In genomic region chr3:47283193-47283537, GRCh38 we compare ENCODE assay signal across 8 cellular contexts. TPM values are rescaled to one million over a fixed set of nuclear protein-coding genes. Genes with fewer than 3 reads are reported as not detected.
DNase-seq lines count a peak whose midpoint lies in the region; ATAC-seq, FAIRE-seq and TF ChIP-seq lines count a peak whose summit lies in the region.

No MANE protein-coding gene starts in this region.

- H3K9ac ChIP-seq in GM12878 (ENCODE audit: control insufficient read depth, insufficient read depth, low read length) = peak overlapping the region; percentile 78
- peak overlapping the region; percentile 63 to 97 for H3K9ac ChIP-seq in kidney (ENCODE audit: low read length in 2 of 2)

- FAIRE-seq in GM12878 (lab: Jason Lieb, UNC) (no peak), kidney (lab: Jason Lieb, UNC) (no peak)

- H3K9me3 ChIP-seq in MG63 = no peaks in the 10 kb centered on the region
- no peaks in the 10 kb centered on the region for H3K9me3 ChIP-seq in GM12878 (replicated peaks; ENCODE audit: control insufficient read depth, insufficient read depth, low read length)
- H3K9me3 ChIP-seq in kidney (ENCODE audit: control insufficient read depth in 1 of 2, low read length in 2 of 2) = no peaks in the 10 kb centered on the region

- H3K36me3 ChIP-seq in MG63 (peaks cover 2% of the 10 kb centered on the region; the same call in 1 of the 2 replicates), GM12878 (ENCODE audit: control insufficient read depth in 2 of 2, insufficient read depth in 2 of 2, low read length in 1 of 2) (no peaks in the 10 kb centered on the region; a peak in 1 of 4 replicates), kidney (ENCODE audit: control insufficient read depth in 1 of 2, insufficient read depth in 2 of 2, low read length in 2 of 2) (peaks cover 0 to under 1% of the 10 kb centered on the region in 2 donors)

- POLR2A ChIA-PET in GM12878 (lab: Charles Lee) = interaction anchor here (0.7 to 2.0 kb wide), 5 partner anchors 9 to 56 kb away, joined by 3 to 15 read pairs (median 4); no protein-coding TSS in a partner anchor

- no peaks in the 10 kb centered on the region for H3K27me3 ChIP-seq in MG63
- no peaks in the 10 kb centered on the region for H3K27me3 ChIP-seq in GM12878 (replicated peaks in 1 of 2; ENCODE audit: control insufficient read depth in 2 of 2, insufficient read depth in 2 of 2, low read length in 1 of 2)

- H3K4me1 ChIP-seq in GM12878 (ENCODE audit: control insufficient read depth, insufficient read depth, low read length) = peaks cover 12% of the 10 kb centered on the region
- peaks cover 0 to 12% of the 10 kb centered on the region in 2 donors for H3K4me1 ChIP-seq in kidney (ENCODE audit: control insufficient read depth in 1 of 2, insufficient read depth in 1 of 2, low read depth in 1 of 2, low read length in 2 of 2)

- no peak for TF ChIP-seq RAD21 in GM12878 (IDR thresholded peaks at IDR 0.05; ENCODE audit: insufficient read depth, low read depth, low read length)

- peak overlapping the region; percentile 73; the same call in 1 of the 2 replicates for H3K4me2 ChIP-seq in GM12878 (ENCODE audit: control insufficient read depth, insufficient read depth)

- TF ChIP-seq EP300 in GM12878 (IDR thresholded peaks at IDR 0.05; ENCODE audit: borderline replicate concordance in 1 of 2, control insufficient read depth in 1 of 2, low read depth in 2 of 2, low read length in 2 of 2) = no peak

- H2AFZ ChIP-seq in GM12878 (ENCODE audit: control insufficient read depth, low read depth, low read length) = peak overlapping the region; percentile 37

- DNase-seq in DMS53 (lab: John Stamatoyannopoulos, UW) (peak; percentile 29), DMS53 treated with DMSO at 0.1 percent for 48 hours (lab: John Stamatoyannopoulos, UW; ENCODE audit: unreplicated experiment) (no peak), MG63 (no peak), GM12878 (ENCODE audit: low read depth, low spot score) (no peak), kidney (no peak), putamen (ENCODE audit: low spot score) (no peak)
- peak; percentile 16 to 21 for DNase-seq in stimulated activated CD4-positive, alpha-beta T cell treated with anti-CD3 and anti-CD28 coated beads, Interleukin-4, amount 100 ng/mL, for 4 hours

- ATAC-seq in GM12878 = peak; percentile 30
- ATAC-seq in HG02840 (IDR thresholded peaks at IDR 0.05; ENCODE audit: low FRiP score, unreplicated experiment) = no peak

- in situ Hi-C loops in GM12878 (cut with MboI) = no loop called here

- H3K79me2 ChIP-seq in GM12878 (ENCODE audit: control insufficient read depth, insufficient read depth, low read length) = peaks cover 50% of the 10 kb centered on the region

- CTCF ChIA-PET in GM12878 (lab: Yijun Ruan, JAX) = interaction anchor here (0.7 to 3.9 kb wide), 6 partner anchors 8 to 357 kb away, joined by 3 to 21 read pairs (median 4); partner anchors contain the start of gene SETD2

- H3K27ac ChIP-seq in GM12878 (ENCODE audit: control insufficient read depth, insufficient read depth) (peak overlapping the region; percentile 92), kidney (ENCODE audit: low read depth in 2 of 2, low read length in 2 of 2) (peak overlapping the region; percentile 96 to 99)

- SMC1A ChIA-PET in GM12878 (lab: Charles Lee; ENCODE audit: uncharacterized antibody, unreplicated experiment) = interaction anchor here (0.9 to 2.4 kb wide), 5 partner anchors 10 to 65 kb away, joined by 3 to 30 read pairs (median 4); no protein-coding TSS in a partner anchor

- intact Hi-C loops in GM12878 (cut with micrococcal nuclease; ENCODE audit: unreplicated experiment) = loop anchor here (2.0 to 10.0 kb wide), 2 partner anchors 92 to 120 kb away; no protein-coding TSS in a partner anchor
- intact Hi-C loops in kidney (cut with DNase I) = no loop called here

- BruUV-seq in GM12878 (replicated peaks; lab: Mats Ljungman, UMichigan) = no TSS peak

- TF ChIP-seq CTCF in GM12878 (IDR thresholded peaks at IDR 0.05 in 2 of 3, conservative IDR thresholded peaks at IDR 0.05 in 1 of 3; ENCODE audit: control insufficient read depth in 2 of 3, extremely low read depth in 1 of 3, insufficient read depth in 1 of 3, low read depth in 3 of 3, low read length in 3 of 3) (no peak), kidney (IDR thresholded peaks at IDR 0.05; ENCODE audit: borderline replicate concordance, extremely low read depth, insufficient read depth) (no peak)

- 0% methylated on average over 6 of the region's 10 CpGs for WGBS in GM12878 (ENCODE audit: insufficient coverage, insufficient replicate concordance, low lambda C conversion rate, missing lambda C conversion rate)

- H3K4me3 ChIP-seq in MG63 (peak overlapping the region; percentile 94), GM12878 (peak overlapping the region; percentile 95), kidney (ENCODE audit: low read length in 2 of 2) (peak overlapping the region; percentile 90 to 94)

- no peak for TF ChIP-seq POLR2A in GM12878 (IDR thresholded peaks at IDR 0.05; ENCODE audit: low read depth, low read length)

- RAD21 ChIA-PET in GM12878 (lab: Charles Lee; ENCODE audit: unreplicated experiment) = interaction anchor here (0.6 to 3.2 kb wide), 8 partner anchors 8 to 118 kb away, joined by 3 to 14 read pairs (median 5); no protein-coding TSS in a partner anchor

- H4K20me1 ChIP-seq in GM12878 (ENCODE audit: control insufficient read depth, insufficient read depth) = no peaks in the 10 kb centered on the region

TF ChIP-seq in GM12878, 131 proteins besides CTCF, POLR2A, EP300 and RAD21:
- no peak for TF ChIP-seq MTA2 (IDR thresholded peaks at IDR 0.05; ENCODE audit: low read depth)
- no peak for TF ChIP-seq HSF1 (IDR thresholded peaks at IDR 0.05; ENCODE audit: low read depth, low read length)
- no peak for TF ChIP-seq HDAC2 (IDR thresholded peaks at IDR 0.05)
- TF ChIP-seq SMAD1 (IDR thresholded peaks at IDR 0.05; ENCODE audit: low read depth, partially characterized antibody) = no peak

RNA-seq across cellular contexts. Expression of gene KLHL18, which starts 0.4 kb away (rescaled TPM):
- total RNA-seq in MG63 (2014; rRNA removed; shearing (Covaris generic); ENCODE audit: low replicate concordance) = 21.0 and 30.4 TPM in 2 replicates
- 47.7 and 66.7 TPM in 2 replicates for total RNA-seq in GM12878 (2013; cell fraction: nucleolus; rRNA removed)
- total RNA-seq in GM12878 (2014; rRNA removed) (28.6 and 32.1 TPM in 2 replicates), GM12878 (2014; rRNA removed; fragmentation: Illumina TruSeq; extraction: Trizol) (22.7 and 24.0 TPM in 2 replicates), GM12878 (2021) (51.5 and 56.5 TPM in 2 replicates), kidney (31.1 TPM)
- polyA plus RNA-seq in GM12878 (2011; ENCODE audit: low read depth) = 12.4 TPM
- polyA plus RNA-seq in GM12878 (2011; rRNA removed) (36.7 and 61.5 TPM in 2 replicates), GM12878 (2014; fragmentation: Illumina TruSeq; extraction: Trizol) (20.2 and 28.5 TPM in 2 replicates), GM12878 (2014; fragmentation: Nextera tagmentation; extraction: Ambion mirVana) (10 to 100 TPM; 65.6 to 69.8 TPM), GM12878 (2014; rRNA removed) (32.6 and 35.6 TPM in 2 replicates), GM12878 (2016; fragmentation: Nextera tagmentation; extraction: Ambion mirVana) (10 to 100 TPM; 51.8 to 56.6 TPM), kidney (ENCODE audit: insufficient read depth, low read depth, low replicate concordance) (10.6 TPM)
- polyA plus RNA-seq in GM12878 (2011; cell fraction: cytosol; rRNA removed) = 64.6 and 76.1 TPM in 2 replicates
- 39.0 and 50.3 TPM in 2 replicates for polyA plus RNA-seq in GM12878 (2011; cell fraction: nucleus; rRNA removed)
- polyA plus RNA-seq in GM12878 (2012) = 26.6 and 31.3 TPM in 2 replicates
- polyA minus RNA-seq in GM12878 (2011; rRNA and poly(A)+ RNA removed) = 49.1 and 54.9 TPM in 2 replicates
- 11.1 and 13.2 TPM in 2 replicates for polyA minus RNA-seq in GM12878 (2011; cell fraction: cytosol; rRNA and poly(A)+ RNA removed)
- polyA minus RNA-seq in GM12878 (2011; cell fraction: nucleus; rRNA and poly(A)+ RNA removed) = 10.8 and 22.6 TPM in 2 replicates

RNA-seq across cellular contexts. Expression of gene KIF9, which starts 0.6 kb away (rescaled TPM):
- total RNA-seq in MG63 (2014; rRNA removed; shearing (Covaris generic); ENCODE audit: low replicate concordance) = 0.53 and 0.74 TPM in 2 replicates
- total RNA-seq in GM12878 (2013; cell fraction: nucleolus; rRNA removed) = 4.6 and 5.2 TPM in 2 replicates
- total RNA-seq in GM12878 (2014; rRNA removed) (4.6 and 6.8 TPM in 2 replicates), GM12878 (2014; rRNA removed; fragmentation: Illumina TruSeq; extraction: Trizol) (4.1 and 5.2 TPM in 2 replicates), GM12878 (2021) (4.6 and 6.3 TPM in 2 replicates), kidney (16.9 TPM)
- 2.3 TPM for polyA plus RNA-seq in GM12878 (2011; ENCODE audit: low read depth)
- polyA plus RNA-seq in GM12878 (2011; rRNA removed) (5.3 and 6.7 TPM in 2 replicates), GM12878 (2014; fragmentation: Illumina TruSeq; extraction: Trizol) (2.7 and 3.0 TPM in 2 replicates), GM12878 (2014; fragmentation: Nextera tagmentation; extraction: Ambion mirVana) (1 to 10 TPM; 7.6 to 8.0 TPM), GM12878 (2014; rRNA removed) (5.4 TPM in 2 replicates), GM12878 (2016; fragmentation: Nextera tagmentation; extraction: Ambion mirVana) (10 to 100 TPM in 1 of 2 experiments, 1 to 10 TPM in 1; 8.2 to 10.2 TPM), kidney (ENCODE audit: insufficient read depth, low read depth, low replicate concordance) (32.9 TPM)
- 4.0 and 4.5 TPM in 2 replicates for polyA plus RNA-seq in GM12878 (2011; cell fraction: cytosol; rRNA removed)
- 5.0 and 5.5 TPM in 2 replicates for polyA plus RNA-seq in GM12878 (2011; cell fraction: nucleus; rRNA removed)
- polyA plus RNA-seq in GM12878 (2012) = 3.8 and 4.6 TPM in 2 replicates
- 2.0 and 2.6 TPM in 2 replicates for polyA minus RNA-seq in GM12878 (2011; rRNA and poly(A)+ RNA removed)
- 2.3 and 3.5 TPM in 2 replicates for polyA minus RNA-seq in GM12878 (2011; cell fraction: cytosol; rRNA and poly(A)+ RNA removed)
- polyA minus RNA-seq in GM12878 (2011; cell fraction: nucleus; rRNA and poly(A)+ RNA removed) = 3.5 and 3.9 TPM in 2 replicates

Comparison
In these comparisons a context has a peak if more than half of its experiments do, and no peak if none do; other contexts are left out.
1. DNase-seq: peak in DMS53 (single experiment) and stimulated activated CD4-positive, alpha-beta T cell treated with anti-CD3 and anti-CD28 coated beads, Interleukin-4, amount 100 ng/mL, for 4 hours (2 of 2); none in DMS53 treated with DMSO at 0.1 percent for 48 hours (single experiment), MG63 (single experiment), GM12878 (single experiment), kidney (single experiment) and putamen (single experiment).
2. Peak in every context shown above with its lines, with median percentiles within 50 percentile points of each other: H3K4me3 ChIP-seq.